8 cellular contexts compared by ENCODE assay signal in genomic region chr6:21595265-21595950, GRCh38. TPM values are rescaled to one million over a fixed set of nuclear protein-coding genes. Genes with fewer than 3 reads are reported as not detected.
A peak's percentile ranks its signal among the peaks of the same experiment; 100 is the strongest.
DNase-seq lines count a peak whose midpoint lies in the region; ATAC-seq, FAIRE-seq and TF ChIP-seq lines count a peak whose summit lies in the region.

No MANE protein-coding gene starts in this region.

- H3K9me3 ChIP-seq in PC-9 (ENCODE audit: insufficient read depth, low read depth) (no peaks in the 10 kb centered on the region), HepG2 (ENCODE audit: low read length) (no peaks in the 10 kb centered on the region)

- H3K9me3 Mint-ChIP-seq in HFFc6 = no peaks in the 10 kb centered on the region
- H3K9me3 Mint-ChIP-seq in stimulated activated naive CD8-positive, alpha-beta T cell treated with anti-CD3 and anti-CD28 coated beads, Interleukin-15, amount 100 ng/mL, for 72 hours = no peaks in the 10 kb centered on the region

- intact Hi-C loops in PC-9 (cut with micrococcal nuclease; ENCODE audit: unreplicated experiment) = loop anchor here (5.0 to 10.0 kb wide), 4 partner anchors 157 to 1139 kb away; no protein-coding TSS in a partner anchor
- intact Hi-C loops in HepG2 (cut with micrococcal nuclease; ENCODE audit: unreplicated experiment) = loop anchor here (2.0 kb wide), 2 partner anchors 339 to 577 kb away; no protein-coding TSS in a partner anchor

- H3K4me2 ChIP-seq in PC-9 = peak overlapping the region; percentile 85
- H3K4me2 ChIP-seq in HepG2 (ENCODE audit: low read depth, low read length) = peak overlapping the region; percentile 98

- H3K36me3 ChIP-seq in PC-9 (ENCODE audit: low read depth) = peaks cover 16% of the 10 kb centered on the region; the same call in 1 of the 2 replicates
- H3K36me3 ChIP-seq in HepG2 (replicated peaks in 1 of 2; ENCODE audit: control insufficient read depth in 1 of 2, insufficient read depth in 2 of 2, low read length in 2 of 2) = no peaks in the 10 kb centered on the region

- CTCF ChIA-PET in PC-9 (lab: Charles Lee) (interaction anchor here (1.2 kb wide), 1 partner anchor 157 kb away, joined by 4 read pairs; no protein-coding TSS in a partner anchor), HepG2 (lab: Yijun Ruan, JAX; ENCODE audit: low intra/inter-chr PET ratio, low total read pairs) (no interaction called here)

- no peak for TF ChIP-seq CTCF in HFFc6 (IDR thresholded peaks at IDR 0.05)
- TF ChIP-seq CTCF in PC-9 (conservative IDR thresholded peaks at IDR 0.05) = no peak
- 0 out of 2 replicates have a peak, but pooled peaks have one; percentile 11 for TF ChIP-seq CTCF in HepG2 (CRISPR knock-in tag; IDR thresholded peaks at IDR 0.05)

- peak overlapping the region; percentile 73 for H3K27ac ChIP-seq in PC-9
- H3K27ac ChIP-seq in HepG2 (ENCODE audit: extremely low read length, insufficient read depth, low read length) = no peak overlapping the region

- TF ChIP-seq RAD21 in HepG2 (CRISPR knock-in tag; IDR thresholded peaks at IDR 0.05) = no peak; the same call in 1 of the 2 replicates

- H3K36me3 Mint-ChIP-seq in HFFc6 (ENCODE audit: low read depth) = no peaks in the 10 kb centered on the region

- peak overlapping the region; percentile 6; the same call in 1 of the 2 replicates for H3K9ac ChIP-seq in HepG2 (ENCODE audit: insufficient read depth, low read depth, low read length)

- peaks cover 16% of the 10 kb centered on the region for H3F3A ChIP-seq in PC-9 (ENCODE audit: insufficient read depth, low read depth)

- H3K9me2 ChIP-seq in PC-9 (ENCODE audit: insufficient read depth) = no peaks in the 10 kb centered on the region

- DNase-seq in NCI-H2227 (lab: John Stamatoyannopoulos, UW; ENCODE audit: unreplicated experiment) (peak; percentile 70), NCI-H2227 treated with DMSO at 0.1 percent for 48 hours (lab: John Stamatoyannopoulos, UW) (no peak), HFFc6 (no peak), PC-9 (peak in 1 of 2 experiments; percentile 40), HepG2 (ENCODE audit: low spot score) (no peak), T-helper 9 cell (no peak)
- DNase-seq in central memory CD4-positive, alpha-beta T cell = peak; percentile 10
- peak; percentile 35 to 42 for DNase-seq in stimulated activated naive CD8-positive, alpha-beta T cell treated with anti-CD3 and anti-CD28 coated beads, Interleukin-15, amount 100 ng/mL, for 72 hours

- FAIRE-seq in HepG2 (lab: Jason Lieb, UNC) = no peak

- no peaks in the 10 kb centered on the region for H3K27me3 Mint-ChIP-seq in HFFc6 (ENCODE audit: insufficient read depth)
- H3K27me3 Mint-ChIP-seq in stimulated activated naive CD8-positive, alpha-beta T cell treated with anti-CD3 and anti-CD28 coated beads, Interleukin-15, amount 100 ng/mL, for 72 hours = peaks cover 50% of the 10 kb centered on the region

- H2AFZ ChIP-seq in PC-9 = peak overlapping the region; percentile 95
- no peak overlapping the region for H2AFZ ChIP-seq in HepG2 (ENCODE audit: low read length)

- H4K20me1 ChIP-seq in PC-9 (ENCODE audit: insufficient read depth) = no peaks in the 10 kb centered on the region; the same call in 1 of the 2 replicates
- peaks cover 3% of the 10 kb centered on the region; the same call in 1 of the 2 replicates for H4K20me1 ChIP-seq in HepG2 (ENCODE audit: insufficient read depth, low read length)

- peaks cover 33% of the 10 kb centered on the region for H3K4me1 Mint-ChIP-seq in HFFc6 (ENCODE audit: low read depth)
- peaks cover 32% of the 10 kb centered on the region for H3K4me1 Mint-ChIP-seq in stimulated activated naive CD8-positive, alpha-beta T cell treated with anti-CD3 and anti-CD28 coated beads, Interleukin-15, amount 100 ng/mL, for 72 hours

- TF ChIP-seq EP300 in HepG2 (IDR thresholded peaks at IDR 0.05; ENCODE audit: low read depth in 2 of 2, low read length in 2 of 2) (no peak), HepG2 (CRISPR knock-in tag; IDR thresholded peaks at IDR 0.05; ENCODE audit: borderline replicate concordance) (0 out of 2 replicates have a peak, but pooled peaks have one; percentile 14)

- H3K27ac Mint-ChIP-seq in HFFc6 = peak overlapping the region; percentile 92
- peak overlapping the region in 1 of 2 donors; percentile 91 for H3K27ac Mint-ChIP-seq in stimulated activated naive CD8-positive, alpha-beta T cell treated with anti-CD3 and anti-CD28 coated beads, Interleukin-15, amount 100 ng/mL, for 72 hours

- in situ Hi-C loops in HepG2 (cut with HindIII; ENCODE audit: extremely low pct_ligation_motif_present, low pct_unique_long_range_greater_than_20kb) = no loop called here

- no peak for TF ChIP-seq POLR2A in HepG2 (IDR thresholded peaks at IDR 0.05; ENCODE audit: insufficient read depth in 1 of 2, low read depth in 2 of 2, low read length in 2 of 2)

- no TSS peak for BruUV-seq in PC-9 (replicated peaks; lab: Mats Ljungman, UMichigan)
- BruUV-seq in HepG2 (replicated peaks; lab: Mats Ljungman, UMichigan) = no TSS peak

- H3K4me3 ChIP-seq in PC-9 (peak overlapping the region; percentile 98), HepG2 (replicated peaks in 1 of 3; ENCODE audit: insufficient read depth in 1 of 3, low read depth in 2 of 3, low read length in 3 of 3) (peak overlapping the region; percentile 56 to 86 (median 71); a peak in 5 of 6 replicates)

- peak; percentile 21 for ATAC-seq in HepG2
- ATAC-seq in stimulated activated naive CD8-positive, alpha-beta T cell treated with anti-CD3 and anti-CD28 coated beads, Interleukin-15, amount 100 ng/mL, for 72 hours = peak; percentile 52

- H3K4me1 ChIP-seq in PC-9 (replicated peaks; ENCODE audit: insufficient read depth) (peaks cover 23% of the 10 kb centered on the region), HepG2 (ENCODE audit: insufficient read depth, low read length) (peaks cover 37% of the 10 kb centered on the region)

- peak overlapping the region; percentile 98 for H3K4me3 Mint-ChIP-seq in HFFc6
- H3K4me3 Mint-ChIP-seq in stimulated activated naive CD8-positive, alpha-beta T cell treated with anti-CD3 and anti-CD28 coated beads, Interleukin-15, amount 100 ng/mL, for 72 hours = peak overlapping the region; percentile 97

- H3K27me3 ChIP-seq in PC-9 (ENCODE audit: insufficient read depth, low read depth) (no peaks in the 10 kb centered on the region), HepG2 (ENCODE audit: control insufficient read depth in 1 of 2, insufficient read depth in 2 of 2, low read length in 2 of 2) (peaks cover 0 to 34% of the 10 kb centered on the region in 2 experiments; a peak in 3 of 5 replicates)

- POLR2A ChIA-PET in PC-9 (lab: Charles Lee; ENCODE audit: unreplicated experiment) = interaction anchor here (0.6 kb wide), 2 partner anchors 85 to 196 kb away, joined by 3 to 4 read pairs; no protein-coding TSS in a partner anchor
- POLR2A ChIA-PET in HepG2 (lab: Yijun Ruan, JAX) = interaction anchor here (2.1 kb wide), 1 partner anchor 144 kb away, joined by 8 read pairs; no protein-coding TSS in a partner anchor

- 12% methylated on average over 41 of the region's 95 CpGs for WGBS in HepG2 (ENCODE audit: low lambda C conversion rate)

- H3K79me2 ChIP-seq in PC-9 (ENCODE audit: low read depth) (peaks cover 55% of the 10 kb centered on the region), HepG2 (ENCODE audit: insufficient read depth, low read length) (no peaks in the 10 kb centered on the region)

TF ChIP-seq in HepG2, 621 proteins besides CTCF, POLR2A, EP300 and RAD21 (continues in another document):
- TF ChIP-seq TBX2 (CRISPR knock-in tag; IDR thresholded peaks at IDR 0.05; ENCODE audit: borderline replicate concordance) (no peak; the same call in 1 of the 2 replicates), SATB2 (CRISPR knock-in tag; IDR thresholded peaks at IDR 0.05) (no peak), KLF15 (CRISPR knock-in tag; IDR thresholded peaks at IDR 0.05; ENCODE audit: borderline replicate concordance) (no peak), RFXAP (CRISPR knock-in tag; IDR thresholded peaks at IDR 0.05; ENCODE audit: borderline replicate concordance) (no peak)

RNA-seq across cellular contexts. Expression of gene SOX4, which starts 1.9 kb away (rescaled TPM):
- 1 to 10 TPM; 3.3 to 6.4 (median 3.6) TPM for total RNA-seq in HFFc6 (2021; fragmentation: NEBNext Ultra II Directional; extraction: Animal tissue kit (Norgen Biotek cat#: 25700))
- total RNA-seq in PC-9 (2021) (32.8 and 36.1 TPM in 2 replicates), HepG2 (2016; rRNA removed; fragmentation: Illumina TruSeq; extraction: Trizol) (3.4 and 3.5 TPM in 2 replicates)
- 0.18 and 0.20 TPM in 2 replicates for total RNA-seq in HepG2 (2016; cell fraction: cytosol; rRNA removed; fragmentation: Illumina TruSeq; extraction: Trizol; ENCODE audit: low read depth)
- total RNA-seq in HepG2 (2016; cell fraction: insoluble cytoplasmic fraction; rRNA removed; fragmentation: Illumina TruSeq; extraction: Trizol) = 3.4 TPM in 2 replicates
- 1.1 TPM in 2 replicates for total RNA-seq in HepG2 (2016; cell fraction: membrane; rRNA removed; fragmentation: Illumina TruSeq; extraction: Trizol)
- 2.5 and 2.8 TPM in 2 replicates for total RNA-seq in HepG2 (2016; cell fraction: nucleus; rRNA removed; fragmentation: Illumina TruSeq; extraction: Trizol)
- 2.5 and 2.6 TPM in 2 replicates for polyA plus RNA-seq in HepG2 (2011; rRNA removed)
- 1.2 and 1.4 TPM in 2 replicates for polyA plus RNA-seq in HepG2 (2011; cell fraction: cytosol; rRNA removed)
- 2.9 TPM in 2 replicates for polyA plus RNA-seq in HepG2 (2011; cell fraction: nucleus; rRNA removed)
- polyA plus RNA-seq in HepG2 (2012) = 1.4 and 2.9 TPM in 2 replicates
- 0.12 and 0.15 TPM in 2 replicates for polyA plus RNA-seq in HepG2 (2016; cell fraction: cytosol; fragmentation: Illumina TruSeq; extraction: Trizol; ENCODE audit: low read depth)
- 3.1 and 3.8 TPM in 2 replicates for polyA plus RNA-seq in HepG2 (2016; cell fraction: insoluble cytoplasmic fraction; fragmentation: Illumina TruSeq; extraction: Trizol; ENCODE audit: low read depth)
- polyA plus RNA-seq in HepG2 (2016; cell fraction: membrane; fragmentation: Illumina TruSeq; extraction: Trizol; ENCODE audit: low read depth) = 0.39 and 0.47 TPM in 2 replicates
- polyA plus RNA-seq in HepG2 (2016; cell fraction: nucleus; fragmentation: Illumina TruSeq; extraction: Trizol; ENCODE audit: insufficient read depth, low read depth) = 4.1 and 4.3 TPM in 2 replicates
- 2.9 and 3.1 TPM in 2 replicates for polyA minus RNA-seq in HepG2 (2011; rRNA and poly(A)+ RNA removed; ENCODE audit: low replicate concordance)
- polyA minus RNA-seq in HepG2 (2011; cell fraction: cytosol; rRNA and poly(A)+ RNA removed) = 3.3 and 4.1 TPM in 2 replicates
- polyA minus RNA-seq in HepG2 (2011; cell fraction: nucleus; rRNA and poly(A)+ RNA removed) = 2.1 and 3.0 TPM in 2 replicates

Comparison
In these comparisons a context has a peak if more than half of its experiments do, and no peak if none do; other contexts are left out.
1. DNase-seq: peak in NCI-H2227 (single experiment), central memory CD4-positive, alpha-beta T cell (single experiment) and stimulated activated naive CD8-positive, alpha-beta T cell treated with anti-CD3 and anti-CD28 coated beads, Interleukin-15, amount 100 ng/mL, for 72 hours (2 of 2); none in NCI-H2227 treated with DMSO at 0.1 percent for 48 hours (single experiment), HFFc6 (single experiment), HepG2 (single experiment) and T-helper 9 cell (single experiment).